17 cellular contexts compared by ENCODE assay signal in genomic region chr9:134393582-134394280, GRCh38.
DNase-seq lines count a peak whose midpoint lies in the region; ATAC-seq, FAIRE-seq and TF ChIP-seq lines count a peak whose summit lies in the region.
"Had no signal": no experiment of that assay in that cellular context is flagged by ENCODE, and none has a peak within 500 bp of the region (broad histone marks: within the 10 kb centered on the region; RNA-seq: fewer than 3 reads in every experiment).

No MANE protein-coding gene starts in this region.

- peaks cover 57% of the 10 kb centered on the region for H3K79me2 ChIP-seq in KMS-11 (ENCODE audit: insufficient read depth, low read depth)

- no peak overlapping the region; the same call in 1 of the 2 replicates for H3K4me2 ChIP-seq in KMS-11

- H3K36me3 Mint-ChIP-seq in activated naive CD8-positive, alpha-beta T cell treated with anti-CD3 and anti-CD28 coated beads for 36 hours, result peaks cover 7% of the 10 kb centered on the region
- H3K36me3 Mint-ChIP-seq in natural killer cell (no peaks in the 10 kb centered on the region), mesothelial cell of epicardium (no peaks in the 10 kb centered on the region)

- H3K4me3 ChIP-seq in GM06990 (replicated peaks; ENCODE audit: low read depth, low read length) (peak overlapping the region; percentile 84), KMS-11 (IDR thresholded peaks at IDR 0.05; ENCODE audit: insufficient read depth, low read depth, low read length) (no peak overlapping the region), kidney (ENCODE audit: low read length in 2 of 2) (no peak overlapping the region)
- H3K4me3 ChIP-seq: esophagus squamous epithelium, tibial nerve had no signal

- H3K27me3 Mint-ChIP-seq in activated naive CD8-positive, alpha-beta T cell treated with anti-CD3 and anti-CD28 coated beads for 36 hours, result no peaks in the 10 kb centered on the region
- H3K27me3 Mint-ChIP-seq in natural killer cell (ENCODE audit: low read depth in 2 of 2), result no peaks in the 10 kb centered on the region
- no peaks in the 10 kb centered on the region for H3K27me3 Mint-ChIP-seq in mesothelial cell of epicardium (ENCODE audit: low read depth)

- no peak for TF ChIP-seq CTCF in GM06990 (IDR thresholded peaks at IDR 0.05; ENCODE audit: insufficient read depth, low read length, poor library complexity, severe bottlenecking)
- TF ChIP-seq CTCF in KMS-11 (conservative IDR thresholded peaks at IDR 0.05; ENCODE audit: low read depth, low read length), result no peak
- no peak for TF ChIP-seq CTCF in natural killer cell (IDR thresholded peaks at IDR 0.05)
- no peak for TF ChIP-seq CTCF in mesothelial cell of epicardium (IDR thresholded peaks at IDR 0.05; ENCODE audit: unreplicated experiment)
- TF ChIP-seq CTCF in kidney (IDR thresholded peaks at IDR 0.05; ENCODE audit: borderline replicate concordance, extremely low read depth, insufficient read depth), result no peak

- H3K27ac ChIP-seq in KMS-11, result peak overlapping the region; percentile 99; the same call in 1 of the 2 replicates
- no peak overlapping the region for H3K27ac ChIP-seq in kidney (ENCODE audit: low read depth in 2 of 2, low read length in 2 of 2)
- H3K27ac ChIP-seq: tibial nerve had no signal

- peaks cover 0 to under 1% of the 10 kb centered on the region in 2 donors for H3K9me3 ChIP-seq in kidney (ENCODE audit: control insufficient read depth in 1 of 2, low read length in 2 of 2)
- H3K9me3 ChIP-seq: BE2C, esophagus squamous epithelium had no signal

- H3K27ac Mint-ChIP-seq in activated naive CD8-positive, alpha-beta T cell treated with anti-CD3 and anti-CD28 coated beads for 36 hours, result no peak overlapping the region
- peak overlapping the region; percentile 71 to 86 for H3K27ac Mint-ChIP-seq in natural killer cell
- no peak overlapping the region for H3K27ac Mint-ChIP-seq in mesothelial cell of epicardium

- FAIRE-seq in kidney (lab: Jason Lieb, UNC), result no peak

- H3K9me3 Mint-ChIP-seq in activated naive CD8-positive, alpha-beta T cell treated with anti-CD3 and anti-CD28 coated beads for 36 hours, result no peaks in the 10 kb centered on the region
- H3K9me3 Mint-ChIP-seq in natural killer cell (peaks cover 3% of the 10 kb centered on the region in 2 donors), mesothelial cell of epicardium (no peaks in the 10 kb centered on the region)
- H3K9me3 Mint-ChIP-seq: brain had no signal

- H4K20me1 ChIP-seq in KMS-11 (ENCODE audit: insufficient read depth), result no peaks in the 10 kb centered on the region

- no peak overlapping the region for H2AFZ ChIP-seq in KMS-11 (ENCODE audit: low read depth)

- no peaks in the 10 kb centered on the region; the same call in 1 of the 2 replicates for H3K36me3 ChIP-seq in GM06990 (ENCODE audit: control insufficient read depth, insufficient read depth, low read length)
- H3K36me3 ChIP-seq in KMS-11 (ENCODE audit: insufficient read depth), result no peaks in the 10 kb centered on the region
- no peaks in the 10 kb centered on the region for H3K36me3 ChIP-seq in kidney (ENCODE audit: control insufficient read depth in 1 of 2, insufficient read depth in 2 of 2, low read length in 2 of 2)
- H3K36me3 ChIP-seq: BE2C, tibial nerve had no signal

- H3K27me3 ChIP-seq in GM06990 (replicated peaks; ENCODE audit: control insufficient read depth, insufficient read depth, low read length) (no peaks in the 10 kb centered on the region), KMS-11 (ENCODE audit: insufficient read depth, low read depth) (no peaks in the 10 kb centered on the region)
- H3K27me3 ChIP-seq: BE2C, esophagus squamous epithelium, tibial nerve had no signal

- no peak for DNase-seq in GM06990 (ENCODE audit: extremely low read depth, insufficient read length)
- no peak for DNase-seq in activated naive CD8-positive, alpha-beta T cell treated with anti-CD3 and anti-CD28 coated beads for 36 hours
- DNase-seq in natural killer cell, result no peak
- DNase-seq in mesothelial cell of epicardium (ENCODE audit: low spot score in 2 of 2, unreplicated experiment in 2 of 2), result no peak
- no peak for DNase-seq in left lobe of liver (ENCODE audit: low spot score)
- no peak for DNase-seq in kidney
- DNase-seq: BE2C, DMS53, esophagus squamous epithelium, Karpas-422, mammary epithelial cell, NCI-H1105, NCI-H2171 had no signal

- H3K9ac ChIP-seq in KMS-11 (no peak overlapping the region), kidney (ENCODE audit: low read length in 2 of 2) (no peak overlapping the region)

- peak; percentile 19 to 48 (median 24) for ATAC-seq in natural killer cell
- ATAC-seq in left lobe of liver, result no peak

- peaks cover 52% of the 10 kb centered on the region for H3K4me1 Mint-ChIP-seq in activated naive CD8-positive, alpha-beta T cell treated with anti-CD3 and anti-CD28 coated beads for 36 hours
- H3K4me1 Mint-ChIP-seq in natural killer cell, result peaks cover 49 to 83% of the 10 kb centered on the region in 2 donors
- H3K4me1 Mint-ChIP-seq in mesothelial cell of epicardium, result peaks cover 15% of the 10 kb centered on the region

- intact Hi-C loops in natural killer cell (cut with micrococcal nuclease) (loop anchor here (10.0 kb wide), 1 partner anchor 69 kb away; the partner anchor contains the start of gene RXRA), kidney (cut with DNase I) (no loop called here)

- H3K4me1 ChIP-seq in KMS-11 (ENCODE audit: low read depth, poor library complexity, severe bottlenecking), result peaks cover 36% of the 10 kb centered on the region
- peaks cover 24 to 75% of the 10 kb centered on the region in 2 donors for H3K4me1 ChIP-seq in kidney (ENCODE audit: control insufficient read depth in 1 of 2, insufficient read depth in 1 of 2, low read depth in 1 of 2, low read length in 2 of 2)
- H3K4me1 ChIP-seq: BE2C had no signal

- peak overlapping the region; percentile 68 for H3K4me3 Mint-ChIP-seq in activated naive CD8-positive, alpha-beta T cell treated with anti-CD3 and anti-CD28 coated beads for 36 hours
- peak overlapping the region; percentile 70 for H3K4me3 Mint-ChIP-seq in natural killer cell
- H3K4me3 Mint-ChIP-seq in mesothelial cell of epicardium, result no peak overlapping the region
- H3K4me3 Mint-ChIP-seq: brain, neural crest cell had no signal

Comparison
In these comparisons a context has a peak if more than half of its experiments do, and no peak if none do; other contexts are left out.
1. H3K27ac Mint-ChIP-seq: peak in natural killer cell (2 of 2); none in activated naive CD8-positive, alpha-beta T cell treated with anti-CD3 and anti-CD28 coated beads for 36 hours (single experiment) and mesothelial cell of epicardium (single experiment).